Comparison of ENCODE assay signal across 8 cellular contexts in genomic region chr6:157381631-157382621, GRCh38. TPM values are rescaled to one million over a fixed set of nuclear protein-coding genes. Genes with fewer than 3 reads are reported as not detected.
A peak's percentile ranks its signal among the peaks of the same experiment; 100 is the strongest.
DNase-seq lines count a peak whose midpoint lies in the region; ATAC-seq and TF ChIP-seq lines count a peak whose summit lies in the region.

No MANE protein-coding gene starts in this region.

- no peak for TF ChIP-seq POLR2A in esophagus muscularis mucosa (IDR thresholded peaks at IDR 0.05; ENCODE audit: low read depth)

- H3K27ac Mint-ChIP-seq in activated T-cell treated with anti-CD3 and anti-CD28 coated beads, Interleukin-2, amount 50 U/mL, for 24 hours = peak overlapping the region; percentile 83
- H3K27ac Mint-ChIP-seq in stimulated activated memory B cell treated with anti-CD40 and anti-IgM and Interleukin-4, amounts not matched to agents 10 μg/mL and 1 μg/mL and 100 μg/mL, for 72 hours = peak overlapping the region; percentile 73

- no peaks in the 10 kb centered on the region for H3K9me3 ChIP-seq in esophagus muscularis mucosa
- no peaks in the 10 kb centered on the region for H3K9me3 ChIP-seq in muscle layer of duodenum (ENCODE audit: control insufficient read depth in 1 of 2, low read length in 2 of 2)

- peak overlapping the region; percentile 86 for H3K4me3 Mint-ChIP-seq in activated T-cell treated with anti-CD3 and anti-CD28 coated beads, Interleukin-2, amount 50 U/mL, for 24 hours
- H3K4me3 Mint-ChIP-seq in stimulated activated memory B cell treated with anti-CD40 and anti-IgM and Interleukin-4, amounts not matched to agents 10 μg/mL and 1 μg/mL and 100 μg/mL, for 72 hours = peak overlapping the region; percentile 93

- H3K36me3 ChIP-seq in esophagus muscularis mucosa (no peaks in the 10 kb centered on the region), muscle layer of duodenum (ENCODE audit: control insufficient read depth in 1 of 2, insufficient read depth in 2 of 2, low read length in 2 of 2) (no peaks in the 10 kb centered on the region)

- peaks cover 15 to 24% (median 20%) of the 10 kb centered on the region in 4 donors for H3K4me1 ChIP-seq in esophagus muscularis mucosa
- peaks cover 4 to 16% of the 10 kb centered on the region in 2 donors for H3K4me1 ChIP-seq in muscle layer of duodenum (ENCODE audit: control insufficient read depth in 1 of 2, insufficient read depth in 2 of 2, low read length in 2 of 2)

- H3K36me3 Mint-ChIP-seq in activated T-cell treated with anti-CD3 and anti-CD28 coated beads, Interleukin-2, amount 50 U/mL, for 24 hours (ENCODE audit: low read depth) = peaks cover 9% of the 10 kb centered on the region
- peaks cover 25% of the 10 kb centered on the region for H3K36me3 Mint-ChIP-seq in stimulated activated memory B cell treated with anti-CD40 and anti-IgM and Interleukin-4, amounts not matched to agents 10 μg/mL and 1 μg/mL and 100 μg/mL, for 72 hours

- peak; percentile 31 for ATAC-seq in HG02885 (IDR thresholded peaks at IDR 0.05; ENCODE audit: poor library complexity, unreplicated experiment)
- ATAC-seq in stimulated activated memory B cell treated with anti-CD40 and anti-IgM and Interleukin-4, amounts not matched to agents 10 μg/mL and 1 μg/mL and 100 μg/mL, for 72 hours = peak; percentile 49

- no peaks in the 10 kb centered on the region for H3K9me3 Mint-ChIP-seq in activated T-cell treated with anti-CD3 and anti-CD28 coated beads, Interleukin-2, amount 50 U/mL, for 24 hours
- H3K9me3 Mint-ChIP-seq in stimulated activated memory B cell treated with anti-CD40 and anti-IgM and Interleukin-4, amounts not matched to agents 10 μg/mL and 1 μg/mL and 100 μg/mL, for 72 hours = no peaks in the 10 kb centered on the region

- TF ChIP-seq EP300 in esophagus muscularis mucosa (IDR thresholded peaks at IDR 0.05) = no peak

- peaks cover 10% of the 10 kb centered on the region for H3K27me3 Mint-ChIP-seq in activated T-cell treated with anti-CD3 and anti-CD28 coated beads, Interleukin-2, amount 50 U/mL, for 24 hours
- H3K27me3 Mint-ChIP-seq in stimulated activated memory B cell treated with anti-CD40 and anti-IgM and Interleukin-4, amounts not matched to agents 10 μg/mL and 1 μg/mL and 100 μg/mL, for 72 hours = no peaks in the 10 kb centered on the region

- H3K27ac ChIP-seq in esophagus muscularis mucosa (replicated peaks in 1 of 4) (peak overlapping the region; percentile 94 to 97 (median 96)), muscle layer of duodenum (ENCODE audit: low read length) (peak overlapping the region; percentile 47)

- H3K4me3 ChIP-seq in esophagus muscularis mucosa = peak overlapping the region; percentile 96 to 100 (median 98)
- peak overlapping the region; percentile 81 to 100 for H3K4me3 ChIP-seq in muscle layer of duodenum (ENCODE audit: low read depth in 1 of 2, low read length in 2 of 2)

- H3K27me3 ChIP-seq in esophagus muscularis mucosa (no peaks in the 10 kb centered on the region), muscle layer of duodenum (ENCODE audit: low read depth, low read length) (no peaks in the 10 kb centered on the region)

- intact Hi-C loops in esophagus muscularis mucosa (cut with DNase I) = loop anchor here (2.0 to 10.0 kb wide), 2 partner anchors 59 to 283 kb away; partner anchors contain the start of gene TMEM242

- peaks cover 37% of the 10 kb centered on the region for H3K4me1 Mint-ChIP-seq in activated T-cell treated with anti-CD3 and anti-CD28 coated beads, Interleukin-2, amount 50 U/mL, for 24 hours (ENCODE audit: low read depth)
- peaks cover 48% of the 10 kb centered on the region for H3K4me1 Mint-ChIP-seq in stimulated activated memory B cell treated with anti-CD40 and anti-IgM and Interleukin-4, amounts not matched to agents 10 μg/mL and 1 μg/mL and 100 μg/mL, for 72 hours

- DNase-seq in NCI-H526 (lab: John Stamatoyannopoulos, UW) = peak; percentile 21 to 72
- DNase-seq in NCI-H526 treated with DMSO at 0.1 percent for 48 hours (lab: John Stamatoyannopoulos, UW) = no peak
- peak; percentile 20 to 30 for DNase-seq in NOMO-1 (lab: John Stamatoyannopoulos, UW; ENCODE audit: unreplicated experiment in 2 of 2)
- DNase-seq in activated T-cell treated with anti-CD3 and anti-CD28 coated beads, Interleukin-2, amount 50 U/mL, for 24 hours = peak; percentile 76
- no peak for DNase-seq in esophagus muscularis mucosa (ENCODE audit: extremely low spot score)

- peak in 1 of 3 experiments; percentile 10 for TF ChIP-seq CTCF in esophagus muscularis mucosa (IDR thresholded peaks at IDR 0.05)

- WGBS in esophagus muscularis mucosa = 3% methylated on average over 32 of the region's 96 CpGs

RNA-seq across cellular contexts. Expression of gene ZDHHC14, which starts 0.9 kb away (rescaled TPM):
- total RNA-seq in esophagus muscularis mucosa = 10 to 100 TPM in 2 of 4 donors, 1 to 10 TPM in 2; 7.1 to 11.4 (median 9.8) TPM

RNA-seq across cellular contexts. Expression of gene TMEM242, which starts 58.6 kb away (rescaled TPM):
- total RNA-seq in esophagus muscularis mucosa = 10 to 100 TPM in 1 of 4 donors, 1 to 10 TPM in 3; 6.1 to 10.1 (median 8.0) TPM

Comparison
In these comparisons a context has a peak if more than half of its experiments do, and no peak if none do; other contexts are left out.
1. DNase-seq: peak in NCI-H526 (2 of 2), NOMO-1 (2 of 2) and activated T-cell treated with anti-CD3 and anti-CD28 coated beads, Interleukin-2, amount 50 U/mL, for 24 hours (single experiment); none in NCI-H526 treated with DMSO at 0.1 percent for 48 hours (single experiment) and esophagus muscularis mucosa (single experiment).